ENCODE assay signal across 1 cellular context in genomic region chr1:148263906-148264255, GRCh38.
TF ChIP-seq lines count a peak whose summit lies in the region.

No MANE protein-coding gene starts in this region.

TF ChIP-seq in WTC11, 78 proteins besides CTCF, POLR2A, EP300 and RAD21 (continued from another document):
- TF ChIP-seq STAT6 (CRISPR knock-in tag; conservative IDR thresholded peaks at IDR 0.05; ENCODE audit: low read depth), result no peak
- TF ChIP-seq RORB (CRISPR knock-in tag; IDR thresholded peaks at IDR 0.05), result no peak
- no peak for TF ChIP-seq ZNF121 (CRISPR knock-in tag; IDR thresholded peaks at IDR 0.05)
- no peak for TF ChIP-seq ZNF425 (CRISPR knock-in tag; conservative IDR thresholded peaks at IDR 0.05)
TF ChIP-seq in WTC11: peak in this region for 0.
